26 cellular contexts compared by ENCODE assay signal in the genomic region with DNA sequence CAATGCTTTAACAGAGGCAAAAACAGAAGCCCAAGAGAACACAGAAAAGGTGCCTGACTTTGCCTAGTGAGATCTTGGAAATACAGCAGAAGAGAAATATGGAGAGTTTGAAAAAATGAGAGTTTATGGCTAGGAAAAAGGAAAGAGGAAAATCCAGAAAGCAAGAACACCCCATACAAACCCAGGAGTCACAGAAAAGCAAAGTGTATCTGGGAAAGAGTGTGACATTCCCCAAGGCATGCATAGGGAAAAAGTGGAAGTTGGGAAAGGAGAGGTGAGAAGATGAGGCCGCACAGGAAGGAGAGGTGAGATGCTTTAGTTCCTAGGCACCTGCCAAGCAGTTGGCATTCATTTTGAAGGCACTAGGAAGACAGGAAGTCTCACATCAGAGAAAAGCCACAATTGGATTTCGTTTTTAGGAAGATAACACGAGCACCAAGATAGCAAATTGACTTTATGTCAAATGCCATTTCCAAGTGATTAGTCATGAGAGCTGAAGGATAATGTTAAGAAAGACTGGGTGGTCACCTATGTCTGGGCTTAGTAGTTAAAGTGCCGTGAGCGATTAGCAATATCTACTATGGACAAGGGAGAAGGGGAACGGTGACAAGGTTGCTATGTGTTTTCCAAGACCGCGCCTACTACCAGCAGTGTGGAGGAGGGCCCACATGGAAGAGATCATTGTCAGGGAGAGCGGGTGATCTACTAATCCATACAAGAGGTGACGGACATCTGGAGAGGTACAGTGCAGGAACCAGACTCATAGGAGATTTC.
DNase-seq lines count a peak whose midpoint lies in the region; ATAC-seq, FAIRE-seq and TF ChIP-seq lines count a peak whose summit lies in the region.
"Had no signal": no experiment of that assay in that cellular context is flagged by ENCODE, and none has a peak within 500 bp of the region (broad histone marks: within the 10 kb centered on the region; RNA-seq: fewer than 3 reads in every experiment).

No MANE protein-coding gene starts in this region.

- no peaks in the 10 kb centered on the region for H3K36me3 Mint-ChIP-seq in naive thymus-derived CD8-positive, alpha-beta T cell
- H3K36me3 Mint-ChIP-seq: CD8-positive, alpha-beta T cell; stimulated activated memory B cell treated with anti-CD40 and anti-IgM and Interleukin-4, amounts not matched to agents 10 μg/mL and 1 μg/mL and 100 μg/mL, for 72 hours had no signal

- peaks cover 8 to 48% (median 15%) of the 10 kb centered on the region in 5 donors for H3K27me3 Mint-ChIP-seq in naive thymus-derived CD8-positive, alpha-beta T cell
- H3K27me3 Mint-ChIP-seq: stimulated activated memory B cell treated with anti-CD40 and anti-IgM and Interleukin-4, amounts not matched to agents 10 μg/mL and 1 μg/mL and 100 μg/mL, for 72 hours had no signal

- no peak overlapping the region for H3K27ac Mint-ChIP-seq in naive thymus-derived CD8-positive, alpha-beta T cell
- H3K27ac Mint-ChIP-seq: activated CD4-positive, alpha-beta T cell treated with anti-CD3 and anti-CD28 coated beads for 36 hours; CD8-positive, alpha-beta T cell; stimulated activated memory B cell treated with anti-CD40 and anti-IgM and Interleukin-4, amounts not matched to agents 10 μg/mL and 1 μg/mL and 100 μg/mL, for 72 hours had no signal

- dilution Hi-C loops in keratinocyte (cut with MboI; ENCODE audit: extremely low pct_ligation_motif_present, low sequenced_read_pairs), result no loop called here

- no peaks in the 10 kb centered on the region for H3K9me1 ChIP-seq in keratinocyte (ENCODE audit: control insufficient read depth, extremely low read depth, insufficient read depth, low read length)

- no peak overlapping the region for H3K4me3 ChIP-seq in RWPE2 (ENCODE audit: severe bottlenecking)
- no peak overlapping the region for H3K4me3 ChIP-seq in keratinocyte (ENCODE audit: control insufficient read depth in 2 of 3, extremely low read depth in 1 of 3, insufficient read depth in 2 of 3, low read depth in 1 of 3, low read length in 3 of 3)
- no peak overlapping the region for H3K4me3 ChIP-seq in stomach
- H3K4me3 ChIP-seq: body of pancreas, lower lobe of right lung, spleen, thoracic aorta had no signal

- H3K27ac ChIP-seq in RWPE2 (ENCODE audit: poor library complexity, severe bottlenecking), result peak overlapping the region; percentile 25
- no peak overlapping the region for H3K27ac ChIP-seq in keratinocyte (ENCODE audit: control insufficient read depth, insufficient read depth, low read length)
- peak overlapping the region in 3 of 5 donors; percentile 11 to 48 (median 29) for H3K27ac ChIP-seq in stomach
- H3K27ac ChIP-seq: 22Rv1, body of pancreas, lower lobe of right lung, neutrophil, thoracic aorta had no signal

- TF ChIP-seq CTCF in RWPE2 (IDR thresholded peaks at IDR 0.05; ENCODE audit: poor library complexity, severe bottlenecking) (no peak), keratinocyte (optimal IDR thresholded peaks at IDR 0.05 in 1 of 3, IDR thresholded peaks at IDR 0.05 in 1 of 3, conservative IDR thresholded peaks at IDR 0.05 in 1 of 3; ENCODE audit: extremely low read depth in 1 of 3, insufficient read depth in 2 of 3, low read length in 3 of 3) (no peak), stomach (IDR thresholded peaks at IDR 0.05) (no peak)

- H3K9me3 ChIP-seq in RWPE2 (ENCODE audit: severe bottlenecking) (no peaks in the 10 kb centered on the region), keratinocyte (ENCODE audit: control insufficient read depth, low read depth, low read length) (no peaks in the 10 kb centered on the region), stomach (no peaks in the 10 kb centered on the region)
- H3K9me3 ChIP-seq: body of pancreas, lower lobe of right lung, neutrophil, spleen, thoracic aorta had no signal

- no peak for TF ChIP-seq POLR2A in stomach (IDR thresholded peaks at IDR 0.05)

- no peak for TF ChIP-seq EP300 in stomach (IDR thresholded peaks at IDR 0.05)

- H3K36me3 ChIP-seq in RWPE2 (ENCODE audit: low read depth) (no peaks in the 10 kb centered on the region), keratinocyte (ENCODE audit: control insufficient read depth in 2 of 2, extremely low read depth in 1 of 2, insufficient read depth in 2 of 2, low read length in 2 of 2) (no peaks in the 10 kb centered on the region), stomach (no peaks in the 10 kb centered on the region)
- H3K36me3 ChIP-seq: lower lobe of right lung, neutrophil, spleen, thoracic aorta had no signal

- DNase-seq in NCI-H1092 treated with DMSO at 0.1 percent for 48 hours (lab: John Stamatoyannopoulos, UW) (peak; percentile 9), NCI-H1092 (lab: John Stamatoyannopoulos, UW) (no peak), RWPE2 (ENCODE audit: low spot score) (no peak), keratinocyte (ENCODE audit: low read depth, low spot score) (no peak), stomach (no peak), activated T-cell treated with anti-CD3 and anti-CD28 coated beads for 4 hours (no peak)
- DNase-seq in naive thymus-derived CD8-positive, alpha-beta T cell, result no peak
- DNase-seq: activated CD4-positive, alpha-beta T cell treated with anti-CD3 and anti-CD28 coated beads for 36 hours; activated T-cell treated with anti-CD3 and anti-CD28 coated beads, Interleukin-2, amount 50 U/mL, for 1 hour; body of pancreas; CD8-positive, alpha-beta T cell; effector CD4-positive, alpha-beta T cell; islet precursor cell; lower lobe of right lung; NCI-H187; NCI-H526 treated with DMSO at 0.1 percent for 48 hours; spleen; stimulated activated CD4-positive, alpha-beta T cell treated with anti-CD3 and anti-CD28 coated beads, Interleukin-4, amount 100 ng/mL, for 1 hour; T-helper 2 cell had no signal

- H3K4me1 Mint-ChIP-seq in naive thymus-derived CD8-positive, alpha-beta T cell, result peaks cover 0 to 5% (median 2%) of the 10 kb centered on the region in 4 donors
- H3K4me1 Mint-ChIP-seq: activated CD4-positive, alpha-beta T cell treated with anti-CD3 and anti-CD28 coated beads for 36 hours; stimulated activated memory B cell treated with anti-CD40 and anti-IgM and Interleukin-4, amounts not matched to agents 10 μg/mL and 1 μg/mL and 100 μg/mL, for 72 hours had no signal

- peak overlapping the region; percentile 54 for H2AFZ ChIP-seq in keratinocyte (ENCODE audit: control insufficient read depth, low read length)

- H3K27me3 ChIP-seq in RWPE2 (ENCODE audit: insufficient read depth, poor library complexity, severe bottlenecking) (no peaks in the 10 kb centered on the region), keratinocyte (ENCODE audit: control insufficient read depth, extremely low read depth, insufficient read depth, low read length) (no peaks in the 10 kb centered on the region), stomach (no peaks in the 10 kb centered on the region)
- H3K27me3 ChIP-seq: body of pancreas, neutrophil, spleen had no signal

- H4K20me1 ChIP-seq in keratinocyte (ENCODE audit: control insufficient read depth, extremely low read depth, insufficient read depth, low read length), result no peaks in the 10 kb centered on the region

- FAIRE-seq in keratinocyte (lab: Jason Lieb, UNC), result no peak
- FAIRE-seq: frontal cortex, G401.6 had no signal

- WGBS in stomach, 5 donors, result 64 to 81% (median 73%) methylated on average over 10 of the region's 10 CpGs

- H3K9me3 Mint-ChIP-seq in naive thymus-derived CD8-positive, alpha-beta T cell, result no peaks in the 10 kb centered on the region
- H3K9me3 Mint-ChIP-seq: CD8-positive, alpha-beta T cell; stimulated activated memory B cell treated with anti-CD40 and anti-IgM and Interleukin-4, amounts not matched to agents 10 μg/mL and 1 μg/mL and 100 μg/mL, for 72 hours had no signal

- H3K79me2 ChIP-seq in keratinocyte (ENCODE audit: control insufficient read depth, insufficient read depth, low read length), result no peaks in the 10 kb centered on the region

- intact Hi-C loops in stomach (cut with DNase I; ENCODE audit: low total_unique reads), result loop anchor here (10.0 kb wide), 2 partner anchors 374 to 1354 kb away; no protein-coding TSS in a partner anchor

- no peak; the same call in 2 of the 3 replicates for ATAC-seq in RWPE2 (ENCODE audit: low read depth)
- ATAC-seq in HG02938 (IDR thresholded peaks at IDR 0.05; ENCODE audit: unreplicated experiment), result no peak
- ATAC-seq in naive thymus-derived CD8-positive, alpha-beta T cell, result no peak
- ATAC-seq: activated CD4-positive, alpha-beta T cell treated with anti-CD3 and anti-CD28 coated beads for 36 hours; CD8-positive, alpha-beta T cell; stimulated activated memory B cell treated with anti-CD40 and anti-IgM and Interleukin-4, amounts not matched to agents 10 μg/mL and 1 μg/mL and 100 μg/mL, for 72 hours had no signal

- no peak overlapping the region for H3K9ac ChIP-seq in keratinocyte (ENCODE audit: control insufficient read depth, extremely low read depth, insufficient read depth, low read length)

- H3K4me3 Mint-ChIP-seq in naive thymus-derived CD8-positive, alpha-beta T cell, result no peak overlapping the region
- H3K4me3 Mint-ChIP-seq: activated CD4-positive, alpha-beta T cell treated with anti-CD3 and anti-CD28 coated beads for 36 hours; CD8-positive, alpha-beta T cell; stimulated activated memory B cell treated with anti-CD40 and anti-IgM and Interleukin-4, amounts not matched to agents 10 μg/mL and 1 μg/mL and 100 μg/mL, for 72 hours had no signal

- POLR2A ChIA-PET in naive thymus-derived CD8-positive, alpha-beta T cell (lab: Charles Lee), result no interaction called here

- H3K4me1 ChIP-seq in RWPE2 (ENCODE audit: insufficient read depth, poor library complexity, severe bottlenecking) (peaks cover 2% of the 10 kb centered on the region), keratinocyte (ENCODE audit: control insufficient read depth, extremely low read depth, insufficient read depth, low read length) (peaks cover 7% of the 10 kb centered on the region), stomach (peaks cover 0 to 12% (median 6%) of the 10 kb centered on the region in 4 donors)
- H3K4me1 ChIP-seq: body of pancreas had no signal

- H3K4me2 ChIP-seq in keratinocyte (ENCODE audit: control insufficient read depth, extremely low read depth, insufficient read depth, low read depth, low read length), result peak overlapping the region; percentile 4
